Comparison of ENCODE assay signal across 1 cellular context in genomic region chr22:50253941-50254340, GRCh38.
TF ChIP-seq lines count a peak whose summit lies in the region.

No MANE protein-coding gene starts in this region.

TF ChIP-seq in IMR-90, 13 proteins besides CTCF, POLR2A, EP300 and RAD21:
- TF ChIP-seq MAZ (IDR thresholded peaks at IDR 0.05; ENCODE audit: borderline replicate concordance, low read depth, low read length) (no peak), BHLHE40 (IDR thresholded peaks at IDR 0.05; ENCODE audit: low read depth, low read length) (no peak), CEBPB (IDR thresholded peaks at IDR 0.05; ENCODE audit: low read depth, low read length) (no peak), RCOR1 (IDR thresholded peaks at IDR 0.05; ENCODE audit: insufficient replicate concordance, low read length) (no peak), CHD1 (IDR thresholded peaks at IDR 0.05; ENCODE audit: low read depth, low read length) (no peak)
